In the genomic region with DNA sequence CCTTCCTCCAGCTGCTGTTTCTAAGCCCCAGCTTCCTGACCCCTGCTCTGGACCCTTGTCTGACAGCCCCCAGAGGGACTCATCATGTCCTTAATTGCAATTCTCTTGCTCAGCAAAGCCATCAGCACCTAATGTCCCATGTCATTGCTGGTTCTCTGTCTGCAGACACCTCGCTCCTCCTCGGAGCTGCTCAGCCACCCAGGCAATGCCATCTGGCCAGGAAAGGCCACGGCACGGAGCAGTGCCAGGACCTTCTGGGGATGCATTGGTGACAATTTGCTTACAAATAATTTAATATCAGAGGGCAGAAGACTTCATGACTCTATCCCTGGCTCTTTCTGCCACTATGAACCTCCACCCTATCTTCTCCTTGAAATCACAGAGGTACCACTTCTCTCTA, we compare ENCODE assay signal across 18 cellular contexts.
"Had no signal": no experiment of that assay in that cellular context is flagged by ENCODE, and none has a peak within 500 bp of the region (broad histone marks: within the 10 kb centered on the region; RNA-seq: fewer than 3 reads in every experiment).

No MANE protein-coding gene starts in this region.

- H3K4me3 ChIP-seq: dorsolateral prefrontal cortex, gastrocnemius medialis, heart right ventricle, ovary, suprapubic skin, thyroid gland, uterus had no signal

- DNase-seq: cortex of kidney; effector CD8-positive, alpha-beta T cell; gastrocnemius medialis; heart right ventricle; mesendoderm; naive thymus-derived CD8-positive, alpha-beta T cell; ovary; right cardiac atrium; stimulated activated CD4-positive, alpha-beta T cell treated with anti-CD3 and anti-CD28 coated beads, Interleukin-4, amount 100 ng/mL, for 1 hour; stimulated activated CD8-positive, alpha-beta memory T cell treated with anti-CD3 and anti-CD28 coated beads, Interleukin-4, amount 100 ng/mL, for 48 hours; stimulated activated naive CD8-positive, alpha-beta T cell treated with anti-CD3 and anti-CD28 coated beads, Interleukin-15, Interleukin-2, amounts not matched to agents 100 U/mL and 50 U/mL, for 24 hours; thyroid gland; uterus had no signal

- FAIRE-seq: endometrium, keratinocyte, small intestine had no signal

- H3K36me3 ChIP-seq: gastrocnemius medialis, heart right ventricle, ovary, suprapubic skin, thyroid gland, uterus had no signal

- H3K9me3 ChIP-seq: gastrocnemius medialis, heart right ventricle, ovary, suprapubic skin, thyroid gland, uterus had no signal

- H3K27me3 ChIP-seq: dorsolateral prefrontal cortex, gastrocnemius medialis, ovary, thyroid gland, uterus had no signal

- H3K27ac ChIP-seq: dorsolateral prefrontal cortex, gastrocnemius medialis, heart right ventricle, ovary, suprapubic skin, thyroid gland, uterus had no signal

- H3K4me1 ChIP-seq: gastrocnemius medialis, thyroid gland, uterus had no signal
